In the genomic region with DNA sequence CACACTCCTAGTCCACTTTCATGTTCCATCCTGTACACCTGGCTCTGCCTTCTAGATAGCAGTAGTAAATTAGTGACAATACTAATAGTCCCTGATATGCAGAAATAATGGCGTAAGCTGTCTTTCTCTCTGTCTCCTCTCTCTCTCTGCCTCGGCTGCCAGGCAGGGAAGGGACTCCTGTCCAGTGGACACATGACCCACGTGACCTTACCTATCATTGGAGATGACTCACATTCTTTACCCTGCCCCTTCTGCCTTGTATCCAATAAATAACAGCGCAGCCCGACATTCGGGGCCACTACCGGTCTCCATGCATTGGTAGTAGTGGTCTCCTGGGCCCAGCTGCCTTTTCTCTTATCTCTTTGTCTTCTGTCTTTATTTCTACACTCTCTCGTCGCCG, we compare ENCODE assay signal across 8 cellular contexts. TPM values are rescaled to one million over a fixed set of nuclear protein-coding genes. Genes with fewer than 3 reads are reported as not detected.
DNase-seq lines count a peak whose midpoint lies in the region; ATAC-seq and TF ChIP-seq lines count a peak whose summit lies in the region.
"Not testable (repeated sequence)": the region's sequence is repeated elsewhere in the genome, so short reads cannot be mapped to it uniquely, and the experiment has no call there.

No MANE protein-coding gene starts in this region.

- not testable (repeated sequence) for H3K4me3 ChIP-seq in CD4-positive, CD25-positive, alpha-beta regulatory T cell (ENCODE audit: low read depth, low read length); adrenal gland

- H3K4me1 ChIP-seq in CD4-positive, CD25-positive, alpha-beta regulatory T cell (ENCODE audit: control insufficient read depth, insufficient read depth, low read length, poor library complexity, severe bottlenecking) = peaks cover 28% of the 10 kb centered on the region
- H3K4me1 ChIP-seq in adrenal gland (replicated peaks in 1 of 2) = peaks cover 20 to 35% of the 10 kb centered on the region in 2 donors

- DNase-seq in CD4-positive, CD25-positive, alpha-beta regulatory T cell; HFFc6; T-helper 17 cell; caudate nucleus (lab: John Stamatoyannopoulos, UW); glutamatergic neuron; nephron progenitor cell; type B pancreatic cell (ENCODE audit: extremely low spot score, unreplicated experiment): not testable (repeated sequence)
- DNase-seq in adrenal gland = peak in 2 of 7 donors; percentile 60 to 66

- H3K36me3 Mint-ChIP-seq in CD4-positive, CD25-positive, alpha-beta regulatory T cell; T-helper 17 cell (ENCODE audit: low read depth); glutamatergic neuron (ENCODE audit: unreplicated experiment); type B pancreatic cell: not testable (repeated sequence)
- H3K36me3 Mint-ChIP-seq in HFFc6 (ENCODE audit: low read depth) (peaks cover 18% of the 10 kb centered on the region), nephron progenitor cell (ENCODE audit: low read depth) (peaks cover 28% of the 10 kb centered on the region)

- H3K4me3 Mint-ChIP-seq in CD4-positive, CD25-positive, alpha-beta regulatory T cell = peak overlapping the region in 3 of 4 donors; percentile 24 to 75 (median 54)
- H3K4me3 Mint-ChIP-seq in HFFc6 = not testable (repeated sequence)
- H3K4me3 Mint-ChIP-seq in T-helper 17 cell (peak overlapping the region; percentile 75), glutamatergic neuron (ENCODE audit: unreplicated experiment) (peak overlapping the region; percentile 71), nephron progenitor cell (peak overlapping the region; percentile 4), type B pancreatic cell (peak overlapping the region; percentile 57)

- TF ChIP-seq CTCF in HFFc6 (IDR thresholded peaks at IDR 0.05); adrenal gland (IDR thresholded peaks at IDR 0.05); glutamatergic neuron (IDR thresholded peaks at IDR 0.05; ENCODE audit: partially characterized antibody, unreplicated experiment); nephron progenitor cell (IDR thresholded peaks at IDR 0.05); type B pancreatic cell (conservative IDR thresholded peaks at IDR 0.05): not testable (repeated sequence)

- H3K27me3 Mint-ChIP-seq in CD4-positive, CD25-positive, alpha-beta regulatory T cell; HFFc6 (ENCODE audit: insufficient read depth); T-helper 17 cell; glutamatergic neuron (ENCODE audit: unreplicated experiment); type B pancreatic cell: not testable (repeated sequence)
- H3K27me3 Mint-ChIP-seq in nephron progenitor cell (ENCODE audit: low read depth, poor library complexity) = peaks cover 24% of the 10 kb centered on the region

- H3K9me3 ChIP-seq in CD4-positive, CD25-positive, alpha-beta regulatory T cell (ENCODE audit: control insufficient read depth in 2 of 2, low read length in 2 of 2); T-helper 17 cell (ENCODE audit: control insufficient read depth, low read length, poor library complexity, severe bottlenecking); adrenal gland (replicated peaks in 1 of 3): not testable (repeated sequence)

- H3K27ac Mint-ChIP-seq in CD4-positive, CD25-positive, alpha-beta regulatory T cell; T-helper 17 cell; nephron progenitor cell: not testable (repeated sequence)
- peak overlapping the region; percentile 55 for H3K27ac Mint-ChIP-seq in HFFc6
- peak overlapping the region; percentile 50 for H3K27ac Mint-ChIP-seq in glutamatergic neuron (ENCODE audit: unreplicated experiment)
- peak overlapping the region; percentile 39 for H3K27ac Mint-ChIP-seq in type B pancreatic cell

- intact Hi-C loops in adrenal gland (cut with DNase I) = loop anchor here in 1 of 2 donors (2.0 kb wide), 1 partner anchor 69 kb away; a partner anchor contains a TSS

- H3K9me3 Mint-ChIP-seq in CD4-positive, CD25-positive, alpha-beta regulatory T cell; HFFc6; glutamatergic neuron (ENCODE audit: unreplicated experiment); nephron progenitor cell; type B pancreatic cell: not testable (repeated sequence)

- TF ChIP-seq POLR2A in adrenal gland (IDR thresholded peaks at IDR 0.05) = not testable (repeated sequence)

- peaks cover 0 to 20% (median 2%) of the 10 kb centered on the region in 4 donors for H3K4me1 Mint-ChIP-seq in CD4-positive, CD25-positive, alpha-beta regulatory T cell
- not testable (repeated sequence) for H3K4me1 Mint-ChIP-seq in HFFc6 (ENCODE audit: low read depth); T-helper 17 cell; type B pancreatic cell (ENCODE audit: unreplicated experiment)
- H3K4me1 Mint-ChIP-seq in glutamatergic neuron (ENCODE audit: low read depth, unreplicated experiment) (peaks cover 11% of the 10 kb centered on the region), nephron progenitor cell (peaks cover 25% of the 10 kb centered on the region)

- not testable (repeated sequence) for H3K36me3 ChIP-seq in CD4-positive, CD25-positive, alpha-beta regulatory T cell (ENCODE audit: control insufficient read depth, insufficient read depth, low read length)
- peaks cover 0 to 35% of the 10 kb centered on the region in 2 donors for H3K36me3 ChIP-seq in adrenal gland (replicated peaks in 1 of 2)

- WGBS in adrenal gland, 4 donors = 46 to 62% (median 53%) methylated on average over 10 of the region's 10 CpGs

- ATAC-seq in CD4-positive, CD25-positive, alpha-beta regulatory T cell (ENCODE audit: low read depth in 2 of 2); T-helper 17 cell: not testable (repeated sequence)

- not testable (repeated sequence) for H3K27me3 ChIP-seq in CD4-positive, CD25-positive, alpha-beta regulatory T cell (ENCODE audit: control insufficient read depth, insufficient read depth, low read length); adrenal gland

- H3K27ac ChIP-seq in CD4-positive, CD25-positive, alpha-beta regulatory T cell (ENCODE audit: insufficient read depth, low read length, poor library complexity, severe bottlenecking) = not testable (repeated sequence)
- H3K27ac ChIP-seq in adrenal gland = peak overlapping the region; percentile 16 to 74 (median 60)
- H3K27ac ChIP-seq in caudate nucleus (ENCODE audit: low read depth, low read length) = peak overlapping the region; percentile 9

RNA-seq across cellular contexts. Expression of a gene that starts 3.6 kb away (rescaled TPM):
- total RNA-seq in CD4-positive, CD25-positive, alpha-beta regulatory T cell = 9.3 TPM
- under 1 TPM; 0.10 to 0.52 (median 0.21) TPM for polyA plus RNA-seq in CD4-positive, CD25-positive, alpha-beta regulatory T cell
- total RNA-seq in HFFc6 (2021; fragmentation: NEBNext Ultra II Directional; extraction: Animal tissue kit (Norgen Biotek cat#: 25700)) = 10 to 100 TPM in 1 of 6 experiments, 1 to 10 TPM in 5; 6.0 to 10.2 (median 7.8) TPM
- 10 to 100 TPM; 13.2 to 14.4 TPM for total RNA-seq in T-helper 17 cell
- 1 to 10 TPM; 4.7 to 9.3 (median 6.7) TPM for total RNA-seq in adrenal gland
- polyA plus RNA-seq in adrenal gland = 10 to 100 TPM in 2 of 3 donors, 1 to 10 TPM in 1; 2.0 to 29.5 (median 25.1) TPM
- total RNA-seq in glutamatergic neuron (ENCODE audit: unreplicated experiment) = 131 TPM
- 4.0 and 7.4 TPM in 2 replicates for total RNA-seq in type B pancreatic cell (ENCODE audit: low replicate concordance)

RNA-seq across cellular contexts. Expression of a gene that starts 12.3 kb away (rescaled TPM):
- 2.0 TPM for total RNA-seq in CD4-positive, CD25-positive, alpha-beta regulatory T cell
- under 1 TPM in 2 of 4 donors, not detected in 2; 0.03 to 0.05 TPM for polyA plus RNA-seq in CD4-positive, CD25-positive, alpha-beta regulatory T cell
- 10 to 100 TPM; 31.4 to 39.5 (median 34.1) TPM for total RNA-seq in HFFc6 (2021; fragmentation: NEBNext Ultra II Directional; extraction: Animal tissue kit (Norgen Biotek cat#: 25700))
- total RNA-seq in T-helper 17 cell = 1 to 10 TPM; 1.7 to 1.9 TPM
- total RNA-seq in adrenal gland = 1 to 10 TPM; 3.1 to 6.8 (median 5.4) TPM
- 10 to 100 TPM in 2 of 3 donors, 1 to 10 TPM in 1; 1.7 to 17.1 (median 13.9) TPM for polyA plus RNA-seq in adrenal gland
- 88.5 TPM for total RNA-seq in glutamatergic neuron (ENCODE audit: unreplicated experiment)
- 11.4 and 31.3 TPM in 2 replicates for total RNA-seq in type B pancreatic cell (ENCODE audit: low replicate concordance)

RNA-seq across cellular contexts. Expression of a gene that starts 22.7 kb away (rescaled TPM):
- total RNA-seq in CD4-positive, CD25-positive, alpha-beta regulatory T cell = 125 TPM
- 10 to 100 TPM in 1 of 4 donors, 1 to 10 TPM in 3; 6.0 to 12.5 (median 7.3) TPM for polyA plus RNA-seq in CD4-positive, CD25-positive, alpha-beta regulatory T cell
- total RNA-seq in HFFc6 (2021; fragmentation: NEBNext Ultra II Directional; extraction: Animal tissue kit (Norgen Biotek cat#: 25700)) = 10 to 100 TPM; 24.2 to 30.9 (median 28.9) TPM
- total RNA-seq in T-helper 17 cell = 100 to 1,000 TPM in 1 of 2 donors, 10 to 100 TPM in 1; 95.5 to 105 TPM
- total RNA-seq in adrenal gland = 10 to 100 TPM; 13.9 to 72.1 (median 41.5) TPM
- 100 to 1,000 TPM in 1 of 3 donors, 10 to 100 TPM in 1, 1 to 10 TPM in 1; 2.0 to 179 (median 79.3) TPM for polyA plus RNA-seq in adrenal gland
- 88.2 TPM for total RNA-seq in glutamatergic neuron (ENCODE audit: unreplicated experiment)
- 29.5 and 37.1 TPM in 2 replicates for total RNA-seq in type B pancreatic cell (ENCODE audit: low replicate concordance)

RNA-seq across cellular contexts. Expression of a gene that starts 29.0 kb away (rescaled TPM):
- 132 TPM for total RNA-seq in CD4-positive, CD25-positive, alpha-beta regulatory T cell
- polyA plus RNA-seq in CD4-positive, CD25-positive, alpha-beta regulatory T cell = 10 to 100 TPM; 14.0 to 16.3 (median 14.2) TPM
- total RNA-seq in HFFc6 (2021; fragmentation: NEBNext Ultra II Directional; extraction: Animal tissue kit (Norgen Biotek cat#: 25700)) = 10 to 100 TPM; 20.1 to 26.8 (median 21.7) TPM
- 100 to 1,000 TPM; 110 to 122 TPM for total RNA-seq in T-helper 17 cell
- total RNA-seq in adrenal gland = 10 to 100 TPM; 23.6 to 64.8 (median 47.4) TPM
- 100 to 1,000 TPM in 2 of 3 donors, 1 to 10 TPM in 1; 8.3 to 171 (median 111) TPM for polyA plus RNA-seq in adrenal gland
- 51.0 TPM for total RNA-seq in glutamatergic neuron (ENCODE audit: unreplicated experiment)
- 43.0 and 51.4 TPM in 2 replicates for total RNA-seq in type B pancreatic cell (ENCODE audit: low replicate concordance)

RNA-seq across cellular contexts. Expression of a gene that starts 33.7 kb away (rescaled TPM):
- total RNA-seq in CD4-positive, CD25-positive, alpha-beta regulatory T cell = 3.7 TPM
- under 1 TPM in 3 of 4 donors, not detected in 1; 0.36 to 0.67 (median 0.42) TPM for polyA plus RNA-seq in CD4-positive, CD25-positive, alpha-beta regulatory T cell
- total RNA-seq in HFFc6 (2021; fragmentation: NEBNext Ultra II Directional; extraction: Animal tissue kit (Norgen Biotek cat#: 25700)) = 100 to 1,000 TPM; 280 to 370 (median 291) TPM
- 1 to 10 TPM; 3.0 to 7.6 TPM for total RNA-seq in T-helper 17 cell
- 100 to 1,000 TPM; 118 to 412 (median 329) TPM for total RNA-seq in adrenal gland
- polyA plus RNA-seq in adrenal gland = 100 to 1,000 TPM in 2 of 3 donors, 10 to 100 TPM in 1; 38.1 to 431 (median 268) TPM
- total RNA-seq in glutamatergic neuron (ENCODE audit: unreplicated experiment) = 95.2 TPM
- 352 and 500 TPM in 2 replicates for total RNA-seq in type B pancreatic cell (ENCODE audit: low replicate concordance)
